Comparison of ENCODE assay signal across 18 cellular contexts in genomic region chr2:72788756-72789155, GRCh38. TPM values are rescaled to one million over a fixed set of nuclear protein-coding genes. Genes with fewer than 3 reads are reported as not detected.
DNase-seq lines count a peak whose midpoint lies in the region; ATAC-seq and TF ChIP-seq lines count a peak whose summit lies in the region.
"Had no signal": no experiment of that assay in that cellular context is flagged by ENCODE, and none has a peak within 500 bp of the region (broad histone marks: within the 10 kb centered on the region; RNA-seq: fewer than 3 reads in every experiment).

No MANE protein-coding gene starts in this region.

- ATAC-seq in esophagus mucosa: peak; percentile 80
- ATAC-seq in left lung: peak; percentile 34
- no peak for ATAC-seq in GM21786 (IDR thresholded peaks at IDR 0.05; ENCODE audit: unreplicated experiment)
- ATAC-seq in activated CD8-positive, alpha-beta T cell treated with anti-CD3 and anti-CD28 coated beads, Interleukin-2, amount 10 ng/mL, durations not matched to agents 7 days and 5 days: no peak
- no peak for ATAC-seq in HG02759 (IDR thresholded peaks at IDR 0.05; ENCODE audit: unreplicated experiment)
- ATAC-seq: activated CD4-positive, alpha-beta T cell treated with anti-CD3 and anti-CD28 coated beads for 36 hours; T-cell; upper lobe of right lung had no signal

- H3K4me3 Mint-ChIP-seq in activated CD8-positive, alpha-beta T cell treated with anti-CD3 and anti-CD28 coated beads, Interleukin-2, amount 10 ng/mL, durations not matched to agents 7 days and 5 days: no peak overlapping the region
- H3K4me3 Mint-ChIP-seq: activated CD4-positive, alpha-beta T cell treated with anti-CD3 and anti-CD28 coated beads for 36 hours; activated T-cell treated with anti-CD3 and anti-CD28 coated beads, Interleukin-2, amount 50 U/mL, for 24 hours; T-cell had no signal

- CTCF ChIA-PET in activated CD8-positive, alpha-beta T cell treated with anti-CD3 and anti-CD28 coated beads, Interleukin-2, amount 10 ng/mL, durations not matched to agents 7 days and 5 days (lab: Charles Lee): interaction anchor here (1.5 kb wide), 1 partner anchor 99 kb away, joined by 4 read pairs; the partner anchor contains the start of gene SPR

- no peak overlapping the region for H3K27ac Mint-ChIP-seq in activated CD8-positive, alpha-beta T cell treated with anti-CD3 and anti-CD28 coated beads, Interleukin-2, amount 10 ng/mL, durations not matched to agents 7 days and 5 days
- H3K27ac Mint-ChIP-seq: activated CD4-positive, alpha-beta T cell treated with anti-CD3 and anti-CD28 coated beads for 36 hours; activated T-cell treated with anti-CD3 and anti-CD28 coated beads, Interleukin-2, amount 50 U/mL, for 24 hours; T-cell had no signal

- no peaks in the 10 kb centered on the region for H3K9me3 Mint-ChIP-seq in activated CD8-positive, alpha-beta T cell treated with anti-CD3 and anti-CD28 coated beads, Interleukin-2, amount 10 ng/mL, durations not matched to agents 7 days and 5 days (ENCODE audit: insufficient read depth)

- H3K9me3 ChIP-seq in left lung: no peaks in the 10 kb centered on the region
- H3K9me3 ChIP-seq: upper lobe of right lung had no signal

- no peak overlapping the region for H3K4me3 ChIP-seq in left lung
- H3K4me3 ChIP-seq: upper lobe of right lung had no signal

- no peaks in the 10 kb centered on the region for H3K27me3 Mint-ChIP-seq in activated CD8-positive, alpha-beta T cell treated with anti-CD3 and anti-CD28 coated beads, Interleukin-2, amount 10 ng/mL, durations not matched to agents 7 days and 5 days (ENCODE audit: low read depth)
- H3K27me3 Mint-ChIP-seq: activated CD4-positive, alpha-beta T cell treated with anti-CD3 and anti-CD28 coated beads for 36 hours; activated T-cell treated with anti-CD3 and anti-CD28 coated beads, Interleukin-2, amount 50 U/mL, for 24 hours; T-cell had no signal

- no peak for TF ChIP-seq CTCF in left lung (IDR thresholded peaks at IDR 0.05)

- DNase-seq in AG08396 (ENCODE audit: low spot score): peak; percentile 50
- peak; percentile 75 for DNase-seq in NCI-H226
- DNase-seq in left lung: no peak
- DNase-seq in midbrain (lab: John Stamatoyannopoulos, UW): no peak
- DNase-seq in activated CD8-positive, alpha-beta T cell treated with anti-CD3 and anti-CD28 coated beads, Interleukin-2, amount 10 ng/mL, durations not matched to agents 7 days and 5 days: no peak
- DNase-seq: activated CD4-positive, alpha-beta T cell treated with anti-CD3 and anti-CD28 coated beads for 36 hours; activated T-cell treated with anti-CD3 and anti-CD28 coated beads, Interleukin-2, amount 50 U/mL, for 24 hours; amygdala; DMS53; effector memory CD4-positive, alpha-beta T cell; hippocampal formation; nucleus accumbens; T-cell; upper lobe of right lung had no signal

- H3K4me1 Mint-ChIP-seq in activated CD8-positive, alpha-beta T cell treated with anti-CD3 and anti-CD28 coated beads, Interleukin-2, amount 10 ng/mL, durations not matched to agents 7 days and 5 days (ENCODE audit: low read depth): no peaks in the 10 kb centered on the region
- H3K4me1 Mint-ChIP-seq: activated CD4-positive, alpha-beta T cell treated with anti-CD3 and anti-CD28 coated beads for 36 hours had no signal

- no peaks in the 10 kb centered on the region for H3K4me1 ChIP-seq in left lung

- H3K27ac ChIP-seq in left lung: no peak overlapping the region
- H3K27ac ChIP-seq: HL-60, upper lobe of right lung had no signal

- no peaks in the 10 kb centered on the region for H3K27me3 ChIP-seq in left lung
- H3K27me3 ChIP-seq: upper lobe of right lung had no signal

- POLR2A ChIA-PET in activated CD8-positive, alpha-beta T cell treated with anti-CD3 and anti-CD28 coated beads, Interleukin-2, amount 10 ng/mL, durations not matched to agents 7 days and 5 days (lab: Charles Lee): no interaction called here

- intact Hi-C loops in left lung (cut with DNase I): no loop called here

- no peaks in the 10 kb centered on the region for H3K36me3 Mint-ChIP-seq in activated CD8-positive, alpha-beta T cell treated with anti-CD3 and anti-CD28 coated beads, Interleukin-2, amount 10 ng/mL, durations not matched to agents 7 days and 5 days (ENCODE audit: low read depth)

- no peaks in the 10 kb centered on the region for H3K36me3 ChIP-seq in left lung
- H3K36me3 ChIP-seq: upper lobe of right lung had no signal

RNA-seq across cellular contexts. Expression of gene EXOC6B, which starts 37.1 kb away (rescaled TPM):
- total RNA-seq in esophagus mucosa (31.6 TPM), left lung (10 to 100 TPM; 24.7 to 27.1 TPM)
- 10 to 100 TPM; 17.8 to 18.8 TPM for total RNA-seq in activated CD8-positive, alpha-beta T cell treated with anti-CD3 and anti-CD28 coated beads, Interleukin-2, amount 10 ng/mL, durations not matched to agents 7 days and 5 days

Comparison
In these comparisons a context has a peak if more than half of its experiments do, and no peak if none do; other contexts are left out.
1. DNase-seq: peak in AG08396 (single experiment) and NCI-H226 (single experiment); none in left lung (0 of 2), midbrain (single experiment) and activated CD8-positive, alpha-beta T cell treated with anti-CD3 and anti-CD28 coated beads, Interleukin-2, amount 10 ng/mL, durations not matched to agents 7 days and 5 days (single experiment).
2. ATAC-seq: peak in esophagus mucosa (single experiment) and left lung (single experiment); none in GM21786 (single experiment), activated CD8-positive, alpha-beta T cell treated with anti-CD3 and anti-CD28 coated beads, Interleukin-2, amount 10 ng/mL, durations not matched to agents 7 days and 5 days (single experiment) and HG02759 (single experiment).